ENCODE assay signal across 9 cellular contexts in the genomic region with DNA sequence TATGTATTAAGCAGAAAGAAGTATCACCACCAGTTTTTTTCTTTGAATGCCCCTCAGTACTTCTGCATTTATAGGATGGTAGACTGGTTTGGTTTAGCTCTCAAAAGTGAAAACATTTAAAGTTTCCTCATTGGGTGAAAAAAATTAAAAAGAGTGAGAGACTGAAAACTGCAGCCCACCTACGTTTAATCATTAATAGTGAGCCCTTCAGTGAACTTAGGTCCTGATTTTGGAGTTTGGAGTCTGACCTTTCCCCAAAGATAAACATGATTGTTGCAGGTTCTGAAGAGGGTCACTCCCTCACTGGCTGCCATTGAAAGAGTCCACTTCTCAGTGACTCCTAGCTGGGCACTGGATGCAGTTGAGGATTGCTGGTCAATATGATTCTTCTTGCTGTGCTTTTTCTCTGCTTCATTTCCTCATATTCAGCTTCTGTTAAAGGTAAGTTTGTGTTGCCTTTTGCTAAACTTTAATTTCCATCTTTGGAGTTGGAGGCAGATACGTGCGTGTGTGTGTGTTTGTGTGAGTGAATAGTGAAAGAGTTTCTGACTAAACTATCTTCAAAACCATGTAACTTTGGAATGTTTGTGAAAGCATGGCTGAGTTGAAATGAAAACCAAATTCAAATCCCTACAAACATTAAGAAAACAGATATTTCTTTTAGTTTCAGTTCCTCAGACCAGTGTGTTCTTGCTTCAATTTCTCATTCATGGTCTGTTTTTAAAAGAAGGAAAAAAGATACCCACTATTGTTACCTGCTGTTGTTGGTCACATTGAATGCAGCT. TPM values are rescaled to one million over a fixed set of nuclear protein-coding genes. Genes with fewer than 3 reads are reported as not detected.
DNase-seq lines count a peak whose midpoint lies in the region; ATAC-seq and TF ChIP-seq lines count a peak whose summit lies in the region.
"Had no signal": no experiment of that assay in that cellular context is flagged by ENCODE, and none has a peak within 500 bp of the region (broad histone marks: within the 10 kb centered on the region; RNA-seq: fewer than 3 reads in every experiment).

TSS of gene MTTP (plus strand) at position 295 of the 785 bp plus-strand sequence. CDS start at position 381, 86 bp downstream.

- H3K4me1 Mint-ChIP-seq in type B pancreatic cell (ENCODE audit: unreplicated experiment), result no peaks in the 10 kb centered on the region

- no peaks in the 10 kb centered on the region for H3K36me3 Mint-ChIP-seq in type B pancreatic cell
- H3K36me3 Mint-ChIP-seq: natural killer cell treated with Interleukin-12 subunit alpha and Interleukin-12 subunit beta and Interleukin-15 and Interleukin-18, amount 100 ng/mL, for 72 hours had no signal

- H3K27me3 Mint-ChIP-seq in type B pancreatic cell, result peaks cover 33% of the 10 kb centered on the region

- peak; percentile 91 for ATAC-seq in HG03103 (IDR thresholded peaks at IDR 0.05; ENCODE audit: low read depth, unreplicated experiment)
- no peak for ATAC-seq in left colon
- ATAC-seq: natural killer cell treated with Interleukin-12 subunit alpha and Interleukin-12 subunit beta and Interleukin-15 and Interleukin-18, amount 100 ng/mL, for 72 hours had no signal

- TF ChIP-seq CTCF in type B pancreatic cell (conservative IDR thresholded peaks at IDR 0.05), result no peak

- intact Hi-C loops in left colon (cut with DNase I, micrococcal nuclease), result no loop called here

- peak within 1 kb of the TSS; percentile 69 for H3K4me3 Mint-ChIP-seq in type B pancreatic cell
- H3K4me3 Mint-ChIP-seq: natural killer cell treated with Interleukin-12 subunit alpha and Interleukin-12 subunit beta and Interleukin-15 and Interleukin-18, amount 100 ng/mL, for 72 hours had no signal

- H3K27ac Mint-ChIP-seq in type B pancreatic cell, result peak within 1 kb of the TSS; percentile 37
- H3K27ac Mint-ChIP-seq: natural killer cell treated with Interleukin-12 subunit alpha and Interleukin-12 subunit beta and Interleukin-15 and Interleukin-18, amount 100 ng/mL, for 72 hours had no signal

- no peaks in the 10 kb centered on the region for H3K9me3 Mint-ChIP-seq in type B pancreatic cell
- H3K9me3 Mint-ChIP-seq: natural killer cell treated with Interleukin-12 subunit alpha and Interleukin-12 subunit beta and Interleukin-15 and Interleukin-18, amount 100 ng/mL, for 72 hours had no signal

- peak; percentile 48 for DNase-seq in NOMO-1 treated with DMSO at 0.1 percent for 48 hours (lab: John Stamatoyannopoulos, UW; ENCODE audit: unreplicated experiment)
- no peak for DNase-seq in NOMO-1 treated with dmso at 0.1 percent for 144 hours (lab: John Stamatoyannopoulos, UW; ENCODE audit: unreplicated experiment)
- DNase-seq in astrocyte of the hippocampus (ENCODE audit: low read depth, low spot score), result peak; percentile 26
- no peak for DNase-seq in type B pancreatic cell (ENCODE audit: extremely low spot score, unreplicated experiment)
- no peak for DNase-seq in AG20443 (ENCODE audit: low spot score)
- DNase-seq in left colon, result no peak
- DNase-seq in DMS53 treated with DMSO at 0.1 percent for 48 hours (lab: John Stamatoyannopoulos, UW; ENCODE audit: unreplicated experiment), result no peak

RNA-seq across cellular contexts. Expression of gene MTTP, which starts in this region (rescaled TPM):
- total RNA-seq in type B pancreatic cell (ENCODE audit: low replicate concordance) (16.0 and 54.4 TPM in 2 replicates), left colon (1 to 10 TPM in 1 of 2 donors, not detected in 1; 1.6 TPM)

Comparison
In these comparisons a context has a peak if more than half of its experiments do, and no peak if none do; other contexts are left out.
1. DNase-seq: peak in NOMO-1 treated with DMSO at 0.1 percent for 48 hours (single experiment) and astrocyte of the hippocampus (single experiment); none in NOMO-1 treated with dmso at 0.1 percent for 144 hours (single experiment), type B pancreatic cell (single experiment), AG20443 (single experiment), left colon (0 of 2) and DMS53 treated with DMSO at 0.1 percent for 48 hours (single experiment).